1 cellular context compared by ENCODE assay signal in genomic region chr2:237870754-237871651, GRCh38.
TF ChIP-seq lines count a peak whose summit lies in the region.

No MANE protein-coding gene starts in this region.

TF ChIP-seq in IMR-90, 13 proteins besides CTCF, POLR2A, EP300 and RAD21:
- TF ChIP-seq USF2 (IDR thresholded peaks at IDR 0.05; ENCODE audit: low read depth, low read length) (no peak), RCOR1 (IDR thresholded peaks at IDR 0.05; ENCODE audit: insufficient replicate concordance, low read length) (no peak), FOS (IDR thresholded peaks at IDR 0.05; ENCODE audit: low read depth, low read length) (no peak), CHD1 (IDR thresholded peaks at IDR 0.05; ENCODE audit: low read depth, low read length) (no peak), ELK1 (IDR thresholded peaks at IDR 0.05; ENCODE audit: borderline replicate concordance, low read depth, low read length) (no peak), NFE2L2 (IDR thresholded peaks at IDR 0.05; ENCODE audit: low read depth, low read length) (no peak), MXI1 (IDR thresholded peaks at IDR 0.05; ENCODE audit: borderline replicate concordance, low read depth, low read length) (no peak), RFX5 (IDR thresholded peaks at IDR 0.05; ENCODE audit: low read depth, low read length) (no peak), BHLHE40 (IDR thresholded peaks at IDR 0.05; ENCODE audit: low read depth, low read length) (no peak), SMC3 (IDR thresholded peaks at IDR 0.05; ENCODE audit: low read depth, low read length) (no peak), CEBPB (IDR thresholded peaks at IDR 0.05; ENCODE audit: low read depth, low read length) (no peak), MAFK (IDR thresholded peaks at IDR 0.05; ENCODE audit: low read depth, low read length) (no peak), MAZ (IDR thresholded peaks at IDR 0.05; ENCODE audit: borderline replicate concordance, low read depth, low read length) (no peak)
